11 cellular contexts compared by ENCODE assay signal in genomic region chr6:29974901-29975560, GRCh38. TPM values are rescaled to one million over a fixed set of nuclear protein-coding genes. Genes with fewer than 3 reads are reported as not detected.
A peak's percentile ranks its signal among the peaks of the same experiment; 100 is the strongest.
DNase-seq lines count a peak whose midpoint lies in the region; ATAC-seq, FAIRE-seq and TF ChIP-seq lines count a peak whose summit lies in the region.
"Had no signal": no experiment of that assay in that cellular context is flagged by ENCODE, and none has a peak within 500 bp of the region (broad histone marks: within the 10 kb centered on the region; RNA-seq: fewer than 3 reads in every experiment).

No MANE protein-coding gene starts in this region.

- DNase-seq in stimulated activated naive CD8-positive, alpha-beta T cell treated with anti-CD3 and anti-CD28 coated beads, Interleukin-15, Interleukin-2, amounts not matched to agents 100 U/mL and 50 U/mL, for 24 hours, result no peak
- DNase-seq in vagina (ENCODE audit: extremely low spot score in 2 of 2) (no peak), NCI-H446 (lab: John Stamatoyannopoulos, UW) (no peak), D721Med (ENCODE audit: insufficient read length, low spot score) (no peak)
- DNase-seq: amniotic stem cell, NCI-H1436 treated with DMSO at 0.1 percent for 48 hours, SK-N-SH had no signal

- H3K27me3 Mint-ChIP-seq in stimulated activated naive CD8-positive, alpha-beta T cell treated with anti-CD3 and anti-CD28 coated beads, Interleukin-15, Interleukin-2, amounts not matched to agents 100 ng/mL and 50 ng/mL, for 24 hours, result peaks cover 68% of the 10 kb centered on the region
- peaks cover 66% of the 10 kb centered on the region for H3K27me3 Mint-ChIP-seq in nephron (ENCODE audit: low read depth)

- peak overlapping the region; percentile 42 for H3K27ac Mint-ChIP-seq in stimulated activated naive CD8-positive, alpha-beta T cell treated with anti-CD3 and anti-CD28 coated beads, Interleukin-15, Interleukin-2, amounts not matched to agents 100 ng/mL and 50 ng/mL, for 24 hours
- no peak overlapping the region for H3K27ac Mint-ChIP-seq in nephron

- H3K36me3 ChIP-seq in esophagus (ENCODE audit: control insufficient read depth in 2 of 2, insufficient read depth in 2 of 2, low read length in 1 of 2) (no peaks in the 10 kb centered on the region), vagina (no peaks in the 10 kb centered on the region)

- peaks cover 33% of the 10 kb centered on the region for H3K4me1 Mint-ChIP-seq in stimulated activated naive CD8-positive, alpha-beta T cell treated with anti-CD3 and anti-CD28 coated beads, Interleukin-15, Interleukin-2, amounts not matched to agents 100 ng/mL and 50 ng/mL, for 24 hours (ENCODE audit: low read depth)
- peaks cover 24% of the 10 kb centered on the region for H3K4me1 Mint-ChIP-seq in nephron

- no peak overlapping the region for H3K27ac ChIP-seq in esophagus (ENCODE audit: low read depth in 2 of 2, low read length in 1 of 2)
- H3K27ac ChIP-seq in vagina, result no peak overlapping the region

- TF ChIP-seq CTCF in nephron (IDR thresholded peaks at IDR 0.05; ENCODE audit: unreplicated experiment in 3 of 3) (no peak), vagina (IDR thresholded peaks at IDR 0.05) (no peak), D721Med (IDR thresholded peaks at IDR 0.05; ENCODE audit: insufficient read depth, missing control alignments) (no peak)

- H3K4me3 ChIP-seq in esophagus (ENCODE audit: low read depth in 1 of 2, low read length in 2 of 2) (peak overlapping the region; percentile 8 to 29), vagina (peak overlapping the region; percentile 47 to 52)

- intact Hi-C loops in vagina (cut with DNase I), result no loop called here

- H3K4me3 Mint-ChIP-seq in stimulated activated naive CD8-positive, alpha-beta T cell treated with anti-CD3 and anti-CD28 coated beads, Interleukin-15, Interleukin-2, amounts not matched to agents 100 ng/mL and 50 ng/mL, for 24 hours, result peak overlapping the region; percentile 86
- H3K4me3 Mint-ChIP-seq in nephron, result peak overlapping the region; percentile 87 to 90 (median 88)

- no peaks in the 10 kb centered on the region for H3K36me3 Mint-ChIP-seq in stimulated activated naive CD8-positive, alpha-beta T cell treated with anti-CD3 and anti-CD28 coated beads, Interleukin-15, Interleukin-2, amounts not matched to agents 100 ng/mL and 50 ng/mL, for 24 hours (ENCODE audit: low read depth)
- no peaks in the 10 kb centered on the region for H3K36me3 Mint-ChIP-seq in nephron (ENCODE audit: low read depth)

- 43 to 57% methylated on average over 17 of the region's 17 CpGs for WGBS in esophagus, 2 donors

- no peak for ATAC-seq in stimulated activated naive CD8-positive, alpha-beta T cell treated with anti-CD3 and anti-CD28 coated beads, Interleukin-15, Interleukin-2, amounts not matched to agents 100 U/mL and 50 U/mL, for 24 hours
- no peak for ATAC-seq in GM19452 (IDR thresholded peaks at IDR 0.05; ENCODE audit: unreplicated experiment)

- H3K9me3 ChIP-seq in esophagus (ENCODE audit: control insufficient read depth in 2 of 2, insufficient read depth in 1 of 2, low read depth in 1 of 2, low read length in 1 of 2) (no peaks in the 10 kb centered on the region), vagina (no peaks in the 10 kb centered on the region)
- H3K9me3 ChIP-seq: SK-N-SH had no signal

- peaks cover 0 to 3% of the 10 kb centered on the region in 2 donors for H3K27me3 ChIP-seq in esophagus (ENCODE audit: control insufficient read depth in 1 of 2, insufficient read depth in 2 of 2, low read length in 2 of 2)
- H3K27me3 ChIP-seq in vagina, result no peaks in the 10 kb centered on the region

- H3K9me3 Mint-ChIP-seq in stimulated activated naive CD8-positive, alpha-beta T cell treated with anti-CD3 and anti-CD28 coated beads, Interleukin-15, Interleukin-2, amounts not matched to agents 100 ng/mL and 50 ng/mL, for 24 hours, result no peaks in the 10 kb centered on the region
- no peaks in the 10 kb centered on the region for H3K9me3 Mint-ChIP-seq in nephron

- no peak for FAIRE-seq in D721Med (lab: Jason Lieb, UNC)

- no peak for TF ChIP-seq POLR2A in vagina (IDR thresholded peaks at IDR 0.05)

- H3K4me1 ChIP-seq in esophagus (ENCODE audit: control insufficient read depth in 2 of 2, insufficient read depth in 2 of 2, low read length in 1 of 2) (peaks cover 0 to 3% of the 10 kb centered on the region in 2 donors), vagina (peaks cover 21% of the 10 kb centered on the region)

RNA-seq across cellular contexts. Expression of gene HLA-A, which starts 32.7 kb away (rescaled TPM):
- polyA plus RNA-seq in esophagus, result 100 to 1,000 TPM; 197 to 259 TPM
- total RNA-seq in vagina, result 691 TPM
